Comparison of ENCODE assay signal across 14 cellular contexts in the genomic region with DNA sequence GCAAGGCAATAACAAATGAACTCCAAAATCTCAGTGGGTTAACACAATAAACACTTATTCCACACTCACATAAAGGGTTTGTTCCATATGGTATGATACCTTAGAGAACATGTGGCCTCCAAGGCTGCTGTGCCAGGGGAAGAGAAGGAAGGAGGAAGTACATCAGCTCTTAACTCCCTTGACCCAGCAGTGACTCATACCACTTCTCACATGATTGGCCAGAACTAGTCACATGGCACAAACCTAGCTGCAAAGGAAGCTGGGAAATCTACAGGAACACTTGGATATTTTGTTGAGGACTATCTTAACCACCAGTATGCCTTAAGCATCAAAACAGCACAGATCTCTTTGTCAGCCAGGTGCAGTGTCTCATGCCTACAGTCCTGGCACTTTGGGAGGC.
"Had no signal": no experiment of that assay in that cellular context is flagged by ENCODE, and none has a peak within 500 bp of the region (broad histone marks: within the 10 kb centered on the region; RNA-seq: fewer than 3 reads in every experiment).

No MANE protein-coding gene starts in this region.

- H3K27ac ChIP-seq: left ventricle myocardium inferior, parathyroid adenoma, sigmoid colon, spleen had no signal

- ATAC-seq: activated CD4-positive, CD25-positive, alpha-beta regulatory T cell treated with anti-CD3 and anti-CD28 coated beads, Interleukin-2, amount 50 U/mL, for 24 hours; mucosa of descending colon; naive thymus-derived CD4-positive, alpha-beta T cell had no signal

- H3K4me1 ChIP-seq: left ventricle myocardium inferior, sigmoid colon, spleen had no signal

- DNase-seq: activated CD4-positive, alpha-beta T cell treated with anti-CD3 and anti-CD28 coated beads, Interleukin-2, amount 50 U/mL, for 1 hour; activated naive CD4-positive, alpha-beta T cell treated with anti-CD3 and anti-CD28 coated beads, Interleukin-2, amount 10 ng/mL, durations not matched to agents 7 days and 5 days; activated T-cell treated with anti-CD3 and anti-CD28 coated beads for 4 hours; erythroblast; hippocampal formation; kidney; left ventricle myocardium inferior; mucosa of descending colon; naive thymus-derived CD4-positive, alpha-beta T cell; sigmoid colon; spleen; T-helper 9 cell had no signal

- H3K27me3 ChIP-seq: sigmoid colon, spleen had no signal

- FAIRE-seq: kidney had no signal
